23 cellular contexts compared by ENCODE assay signal in the genomic region with DNA sequence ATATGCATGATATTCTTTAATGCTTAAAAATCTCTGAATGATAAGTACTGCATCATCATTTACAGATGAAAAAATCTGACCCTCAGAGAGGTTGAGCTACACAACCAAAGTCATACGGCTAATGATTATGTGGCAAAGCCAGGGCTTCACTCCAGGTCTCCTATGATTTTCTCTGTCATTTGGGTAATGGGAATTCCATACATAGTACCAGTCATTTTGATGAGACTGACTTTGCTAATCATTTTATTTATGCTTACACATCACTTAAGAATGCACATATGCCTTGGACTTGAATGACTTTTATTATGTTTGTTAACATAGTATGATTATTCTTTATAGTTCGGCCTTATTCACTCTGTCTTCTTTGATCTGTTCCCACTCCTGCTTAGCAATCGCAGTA.
"Had no signal": no experiment of that assay in that cellular context is flagged by ENCODE, and none has a peak within 500 bp of the region (broad histone marks: within the 10 kb centered on the region; RNA-seq: fewer than 3 reads in every experiment).

No MANE protein-coding gene starts in this region.

- H3K36me3 Mint-ChIP-seq: mesothelial cell of epicardium, naive B cell had no signal

- H3K9me3 ChIP-seq: breast epithelium, esophagus muscularis mucosa, neutrophil, right lobe of liver, thoracic aorta had no signal

- H3K4me1 Mint-ChIP-seq: central memory CD8-positive, alpha-beta T cell; naive B cell had no signal

- DNase-seq: activated CD4-positive, alpha-beta T cell treated with anti-CD3 and anti-CD28 coated beads for 36 hours; activated CD4-positive, alpha-beta T cell treated with anti-CD3 and anti-CD28 coated beads, Interleukin-2, amount 50 U/mL, for 4 hours; activated CD4-positive, CD25-positive, alpha-beta regulatory T cell; activated gamma-delta T cell treated with Interleukin-2 at 50 U/mL for 16 hours; activated naive CD4-positive, alpha-beta T cell treated with anti-CD3 and anti-CD28 coated beads, Interleukin-2, amount 50 U/mL, for 16 hours; activated T-cell treated with anti-CD3 and anti-CD28 coated beads, Interleukin-2, amount 50 U/mL, for 1 hour; amygdala; endodermal cell; left colon; naive B cell; nephron progenitor cell; right lobe of liver; stimulated activated CD4-positive, alpha-beta T cell treated with anti-CD3 and anti-CD28 coated beads, Interleukin-2, amount 100 ng/mL, for 48 hours; stimulated activated naive CD8-positive, alpha-beta T cell treated with anti-CD3 and anti-CD28 coated beads, Interleukin-15, Interleukin-2, amounts not matched to agents 100 U/mL and 50 U/mL, for 24 hours; trophoblast cell had no signal

- ATAC-seq: left colon, right lobe of liver had no signal

- H3K4me1 ChIP-seq: breast epithelium, esophagus muscularis mucosa, right lobe of liver had no signal

- H3K27ac ChIP-seq: breast epithelium, esophagus muscularis mucosa, neutrophil, right lobe of liver, thoracic aorta had no signal

- H3K27ac Mint-ChIP-seq: activated CD4-positive, alpha-beta T cell treated with anti-CD3 and anti-CD28 coated beads for 36 hours; dendritic cell treated with granulocyte-macrophage colony-stimulating factor and Interleukin-4, amounts not matched to agents 40 ng/mL and 50 ng/mL, for 4 days; endodermal cell; mesothelial cell of epicardium; naive B cell; nephron progenitor cell; T-helper 2 cell treated with Interferon-gamma antibody and Interleukin-4, amounts not matched to agents 5 μg/mL and 100 μg/mL, for 36 hours had no signal

- H3K36me3 ChIP-seq: breast epithelium, esophagus muscularis mucosa, neutrophil, right lobe of liver, thoracic aorta had no signal

- H3K27me3 ChIP-seq: breast epithelium, esophagus muscularis mucosa, neutrophil, right lobe of liver had no signal

- H3K4me3 Mint-ChIP-seq: activated CD4-positive, alpha-beta T cell treated with anti-CD3 and anti-CD28 coated beads for 36 hours; central memory CD8-positive, alpha-beta T cell; dendritic cell treated with granulocyte-macrophage colony-stimulating factor and Interleukin-4, amounts not matched to agents 40 ng/mL and 50 ng/mL, for 4 days; endodermal cell; mesothelial cell of epicardium; naive B cell; nephron progenitor cell; T-helper 2 cell treated with Interferon-gamma antibody and Interleukin-4, amounts not matched to agents 5 μg/mL and 100 μg/mL, for 36 hours had no signal

- H3K4me3 ChIP-seq: breast epithelium, esophagus muscularis mucosa, right lobe of liver, thoracic aorta had no signal

- H3K9me3 Mint-ChIP-seq: central memory CD8-positive, alpha-beta T cell; dendritic cell treated with granulocyte-macrophage colony-stimulating factor and Interleukin-4, amounts not matched to agents 40 ng/mL and 50 ng/mL, for 4 days; endodermal cell; mesothelial cell of epicardium; naive B cell; T-helper 2 cell treated with Interferon-gamma antibody and Interleukin-4, amounts not matched to agents 5 μg/mL and 100 μg/mL, for 36 hours had no signal

- H3K27me3 Mint-ChIP-seq: dendritic cell treated with granulocyte-macrophage colony-stimulating factor and Interleukin-4, amounts not matched to agents 40 ng/mL and 50 ng/mL, for 4 days; naive B cell had no signal
